In genomic region chr3:178777718-178778411, GRCh38 we compare ENCODE assay signal across 11 cellular contexts.
A peak's percentile ranks its signal among the peaks of the same experiment; 100 is the strongest.
DNase-seq lines count a peak whose midpoint lies in the region; ATAC-seq and TF ChIP-seq lines count a peak whose summit lies in the region.
"Had no signal": no experiment of that assay in that cellular context is flagged by ENCODE, and none has a peak within 500 bp of the region (broad histone marks: within the 10 kb centered on the region; RNA-seq: fewer than 3 reads in every experiment).

No MANE protein-coding gene starts in this region.

- no peak for TF ChIP-seq POLR2A in stomach (IDR thresholded peaks at IDR 0.05)

- peak; percentile 32 for DNase-seq in AG08396 (ENCODE audit: low spot score)
- no peak for DNase-seq in CD4-positive, alpha-beta memory T cell
- DNase-seq in stomach: no peak
- no peak for DNase-seq in islet precursor cell
- DNase-seq: DMS79 treated with DMSO at 0.1 percent for 48 hours, spleen, T-helper 17 cell had no signal

- POLR2A ChIA-PET in CD4-positive, alpha-beta memory T cell (lab: Charles Lee; ENCODE audit: partially characterized antibody): no interaction called here

- H3K4me1 Mint-ChIP-seq in CD4-positive, alpha-beta memory T cell: peaks cover 0 to under 1% (median under 1%) of the 10 kb centered on the region in 4 donors
- H3K4me1 Mint-ChIP-seq: T-helper 17 cell had no signal

- H3K4me1 ChIP-seq in CD4-positive, alpha-beta memory T cell (ENCODE audit: insufficient read depth, low read length): peaks cover 1% of the 10 kb centered on the region
- no peaks in the 10 kb centered on the region for H3K4me1 ChIP-seq in stomach
- H3K4me1 ChIP-seq: spleen had no signal

- CTCF ChIA-PET in CD4-positive, alpha-beta memory T cell (lab: Charles Lee; ENCODE audit: partially characterized antibody): no interaction called here

- no peak for TF ChIP-seq CTCF in stomach (IDR thresholded peaks at IDR 0.05)

- H3K27me3 ChIP-seq in CD4-positive, alpha-beta memory T cell (ENCODE audit: insufficient read depth, low read length): no peaks in the 10 kb centered on the region
- H3K27me3 ChIP-seq in stomach: no peaks in the 10 kb centered on the region
- H3K27me3 ChIP-seq: spleen had no signal

- no peak overlapping the region for H3K27ac Mint-ChIP-seq in CD4-positive, alpha-beta memory T cell
- H3K27ac Mint-ChIP-seq: T-helper 17 cell had no signal

- peaks cover 0 to 3% (median 0%) of the 10 kb centered on the region in 8 donors for H3K9me3 Mint-ChIP-seq in CD4-positive, alpha-beta memory T cell

- no peak overlapping the region for H3K4me3 ChIP-seq in CD4-positive, alpha-beta memory T cell (ENCODE audit: low read length in 2 of 2)
- no peak overlapping the region for H3K4me3 ChIP-seq in stomach
- H3K4me3 ChIP-seq: spleen had no signal

- H3K4me3 Mint-ChIP-seq in CD4-positive, alpha-beta memory T cell: no peak overlapping the region
- H3K4me3 Mint-ChIP-seq: T-helper 17 cell had no signal

- intact Hi-C loops in CD4-positive, alpha-beta memory T cell (cut with micrococcal nuclease): no loop called here
- intact Hi-C loops in stomach (cut with DNase I; ENCODE audit: low total_unique reads): no loop called here

- WGBS in stomach, 5 donors: 42 to 63% (median 55%) methylated on average over 4 of the region's 4 CpGs

- H3K27ac ChIP-seq in angular gyrus (ENCODE audit: low read depth, low read length) (peak overlapping the region; percentile 8), stomach (no peak overlapping the region)
- H3K27ac ChIP-seq in CD4-positive, alpha-beta memory T cell (ENCODE audit: low read depth, low read length): no peak overlapping the region
- H3K27ac ChIP-seq: spleen had no signal

- H3K36me3 ChIP-seq in CD4-positive, alpha-beta memory T cell (ENCODE audit: insufficient read depth, low read length): no peaks in the 10 kb centered on the region
- H3K36me3 ChIP-seq in stomach: no peaks in the 10 kb centered on the region
- H3K36me3 ChIP-seq: spleen had no signal

- TF ChIP-seq EP300 in stomach (IDR thresholded peaks at IDR 0.05): no peak

- H3K9me3 ChIP-seq in CD4-positive, alpha-beta memory T cell (ENCODE audit: control insufficient read depth in 1 of 2, low read length in 2 of 2): no peaks in the 10 kb centered on the region
- H3K9me3 ChIP-seq in stomach: no peaks in the 10 kb centered on the region
- H3K9me3 ChIP-seq: spleen had no signal

- H3K36me3 Mint-ChIP-seq in CD4-positive, alpha-beta memory T cell: no peaks in the 10 kb centered on the region

- ATAC-seq in GM18520 (IDR thresholded peaks at IDR 0.05; ENCODE audit: unreplicated experiment): peak; percentile 78
- ATAC-seq in HG03159 (IDR thresholded peaks at IDR 0.05; ENCODE audit: unreplicated experiment): peak; percentile 64
- no peak for ATAC-seq in GM18909 (IDR thresholded peaks at IDR 0.05; ENCODE audit: poor library complexity, unreplicated experiment)
- ATAC-seq: T-helper 17 cell had no signal

- H3K27me3 Mint-ChIP-seq in CD4-positive, alpha-beta memory T cell: peaks cover 0 to 3% of the 10 kb centered on the region in 2 donors
- H3K27me3 Mint-ChIP-seq: T-helper 17 cell had no signal
